ENCODE assay signal across 27 cellular contexts in genomic region chr6:128899651-128900050, GRCh38. TPM values are rescaled to one million over a fixed set of nuclear protein-coding genes. Genes with fewer than 3 reads are reported as not detected.
DNase-seq lines count a peak whose midpoint lies in the region; TF ChIP-seq lines count a peak whose summit lies in the region.
"Had no signal": no experiment of that assay in that cellular context is flagged by ENCODE, and none has a peak within 500 bp of the region (broad histone marks: within the 10 kb centered on the region; RNA-seq: fewer than 3 reads in every experiment).

No MANE protein-coding gene starts in this region.

- no peak for TF ChIP-seq CTCF in AG10803 (conservative IDR thresholded peaks at IDR 0.05; ENCODE audit: low read length)
- TF ChIP-seq CTCF in astrocyte of the spinal cord (IDR thresholded peaks at IDR 0.05; ENCODE audit: low read depth, low read length): no peak

- H3K4me3 ChIP-seq in AG10803 (ENCODE audit: low read length): no peak overlapping the region
- H3K4me3 ChIP-seq in astrocyte of the spinal cord (ENCODE audit: low read depth, low read length): no peak overlapping the region
- H3K4me3 ChIP-seq: BLaER1 treated with 17β-estradiol and CSF1 and Interleukin-3, amounts not matched to agents 10 nM and 100 nM; GM23338; heart right ventricle; lung; tibial nerve had no signal

- in situ Hi-C loops in astrocyte of the spinal cord (cut with HindIII; ENCODE audit: low sequenced_read_pairs): no loop called here

- DNase-seq in AG10803 (ENCODE audit: low read depth) (peak; percentile 53), LHCN-M2 (ENCODE audit: low read depth) (peak; percentile 37), astrocyte of the spinal cord (ENCODE audit: low read depth, low spot score) (peak; percentile 52), hepatic stellate cell (ENCODE audit: low spot score) (peak; percentile 7), NCI-H748 treated with DMSO at 0.1 percent for 48 hours (lab: John Stamatoyannopoulos, UW) (no peak), mucosa of gallbladder (ENCODE audit: low spot score) (no peak), dermis blood vessel endothelial cell (no peak), NCI-H2171 treated with DMSO at 0.1 percent for 48 hours (lab: John Stamatoyannopoulos, UW) (no peak)
- DNase-seq: activated CD8-positive, alpha-beta memory T cell treated with anti-CD3 and anti-CD28 coated beads, Interleukin-2, amount 10 ng/mL, durations not matched to agents 7 days and 5 days; activated gamma-delta T cell treated with Interleukin-2 at 50 U/mL for 16 hours; activated naive CD8-positive, alpha-beta T cell treated with anti-CD3 and anti-CD28 coated beads, Interleukin-2, amount 10 ng/mL, durations not matched to agents 7 days and 5 days; activated T-cell treated with anti-CD3 and anti-CD28 coated beads, Interleukin-2, amount 50 U/mL, for 48 hours; effector CD4-positive, alpha-beta T cell; foreskin keratinocyte; heart right ventricle; natural killer cell; NCI-H1105; NCI-H2029; NCI-H69; nucleus accumbens; SHP77; stimulated activated CD4-positive, alpha-beta T cell treated with anti-CD3 and anti-CD28 coated beads, Interleukin-4, amount 100 ng/mL, for 24 hours; T-helper 17 cell had no signal

RNA-seq across cellular contexts. Expression of gene LAMA2, which starts 16.7 kb away (rescaled TPM):
- total RNA-seq in LHCN-M2 (2014; rRNA removed) (92.0 and 112 TPM in 2 replicates), mucosa of gallbladder (35.3 TPM), dermis blood vessel endothelial cell (0.17 and 0.74 TPM in 2 replicates)
- polyA plus RNA-seq in LHCN-M2 (2012): 17.5 TPM
- total RNA-seq: activated naive CD8-positive, alpha-beta T cell treated with anti-CD3 and anti-CD28 coated beads, Interleukin-2, amount 10 ng/mL, durations not matched to agents 7 days and 5 days had no signal

Comparison
In these comparisons a context has a peak if more than half of its experiments do, and no peak if none do; other contexts are left out.
1. DNase-seq: peak in AG10803 (single experiment), LHCN-M2 (single experiment), astrocyte of the spinal cord (single experiment) and hepatic stellate cell (single experiment); none in NCI-H748 treated with DMSO at 0.1 percent for 48 hours (single experiment), mucosa of gallbladder (single experiment), dermis blood vessel endothelial cell (single experiment) and NCI-H2171 treated with DMSO at 0.1 percent for 48 hours (single experiment).
2. RNA of gene LAMA2, which starts 16.7 kb away (total RNA-seq): 92.0 to 112 TPM in LHCN-M2 and 35.3 TPM in mucosa of gallbladder (single experiment); 0.17 to 0.74 TPM in dermis blood vessel endothelial cell; every median in the first group is over 10 times any median in the second.